10 cellular contexts compared by ENCODE assay signal in the genomic region with DNA sequence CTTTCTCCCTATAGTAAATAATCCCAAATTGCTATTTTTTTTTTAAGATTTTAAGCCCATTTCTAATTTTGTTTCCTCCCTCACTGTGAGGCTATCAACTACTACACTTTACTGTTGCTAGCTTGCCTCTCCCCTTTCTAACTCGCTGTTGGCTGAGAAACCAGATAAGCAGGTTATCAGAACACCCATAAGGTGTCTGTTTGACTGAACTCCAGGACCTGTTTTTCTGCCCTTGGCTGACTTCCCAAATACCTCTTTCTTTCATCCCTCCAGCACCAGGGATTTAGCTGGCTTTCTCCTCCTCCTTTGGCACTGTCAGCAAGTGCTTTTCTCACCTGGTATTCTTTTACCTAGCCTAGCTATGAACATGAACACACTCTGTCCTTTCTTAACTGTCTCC. TPM values are rescaled to one million over a fixed set of nuclear protein-coding genes. Genes with fewer than 3 reads are reported as not detected.
A peak's percentile ranks its signal among the peaks of the same experiment; 100 is the strongest.
DNase-seq lines count a peak whose midpoint lies in the region; ATAC-seq and TF ChIP-seq lines count a peak whose summit lies in the region.
"Had no signal": no experiment of that assay in that cellular context is flagged by ENCODE, and none has a peak within 500 bp of the region (broad histone marks: within the 10 kb centered on the region; RNA-seq: fewer than 3 reads in every experiment).

No MANE protein-coding gene starts in this region.

- DNase-seq in DMS 273 (lab: John Stamatoyannopoulos, UW; ENCODE audit: unreplicated experiment) (peak; percentile 24), DMS 273 treated with DMSO at 0.1 percent for 48 hours (lab: John Stamatoyannopoulos, UW) (no peak), RWPE1 (ENCODE audit: low spot score) (peak; percentile 68), left ventricle myocardium superior (no peak), stomach (peak; percentile 61), amygdala (lab: John Stamatoyannopoulos, UW) (no peak), GM10266 (ENCODE audit: extremely low spot score) (no peak)
- DNase-seq: activated CD4-positive, alpha-beta T cell treated with anti-CD3 and anti-CD28 coated beads for 36 hours; GDM1 had no signal

- H3K9me3 ChIP-seq in stomach: no peaks in the 10 kb centered on the region

- TF ChIP-seq EP300 in stomach (IDR thresholded peaks at IDR 0.05): no peak

- CTCF ChIA-PET in RWPE1 (lab: Yijun Ruan, JAX): interaction anchor here (0.6 to 1.2 kb wide), 2 partner anchors 12 to 208 kb away, joined by 3 to 4 read pairs; no protein-coding TSS in a partner anchor

- no peak for TF ChIP-seq POLR2A in stomach (IDR thresholded peaks at IDR 0.05)

- peaks cover 0 to 44% (median 17%) of the 10 kb centered on the region in 4 donors for H3K4me1 ChIP-seq in stomach

- intact Hi-C loops in left ventricle myocardium superior (cut with micrococcal nuclease) (no loop called here), stomach (cut with DNase I; ENCODE audit: low total_unique reads) (no loop called here)

- H3K4me3 ChIP-seq in stomach: no peak overlapping the region

- H3K36me3 ChIP-seq in stomach: no peaks in the 10 kb centered on the region

- WGBS in stomach, 5 donors: 21 to 43% (median 30%) methylated on average over 1 of the region's 1 CpG

- TF ChIP-seq CTCF in RWPE1 (conservative IDR thresholded peaks at IDR 0.05; ENCODE audit: low read depth) (no peak), stomach (IDR thresholded peaks at IDR 0.05) (no peak), GM10266 (IDR thresholded peaks at IDR 0.05; ENCODE audit: control insufficient read depth, insufficient read depth, low read depth, missing control alignments) (no peak)

- H3K27ac ChIP-seq in RWPE1 (no peak overlapping the region), stomach (no peak overlapping the region)

- H3K27me3 ChIP-seq in stomach: no peaks in the 10 kb centered on the region

- POLR2A ChIA-PET in RWPE1 (lab: Yijun Ruan, JAX; ENCODE audit: low non-redundant PET): interaction anchor here (0.9 to 1.8 kb wide), 2 partner anchors 8 to 11 kb away, joined by 3 to 5 read pairs; a partner anchor contains a TSS

- ATAC-seq in left ventricle myocardium superior: peak; percentile 84
- no peak for ATAC-seq in HG03045 (IDR thresholded peaks at IDR 0.05; ENCODE audit: unreplicated experiment)
- ATAC-seq: activated CD4-positive, alpha-beta T cell treated with anti-CD3 and anti-CD28 coated beads for 36 hours had no signal

RNA-seq across cellular contexts. Expression of a gene that starts 11.1 kb away (rescaled TPM):
- 202 TPM for total RNA-seq in left ventricle myocardium superior
- total RNA-seq in stomach: 10 to 100 TPM; 16.9 to 43.1 (median 22.3) TPM
- 10 to 100 TPM in 2 of 3 donors, 1 to 10 TPM in 1; 8.2 to 46.8 (median 32.1) TPM for polyA plus RNA-seq in stomach

RNA-seq across cellular contexts. Expression of a gene that starts 11.4 kb away (rescaled TPM):
- total RNA-seq in left ventricle myocardium superior (81.4 TPM), stomach (10 to 100 TPM; 11.4 to 93.4 (median 35.1) TPM)
- 10 to 100 TPM in 2 of 3 donors, 1 to 10 TPM in 1; 7.9 to 12.3 (median 11.5) TPM for polyA plus RNA-seq in stomach

Comparison
In these comparisons a context has a peak if more than half of its experiments do, and no peak if none do; other contexts are left out.
1. DNase-seq: peak in DMS 273 (single experiment), RWPE1 (single experiment) and stomach (single experiment); none in DMS 273 treated with DMSO at 0.1 percent for 48 hours (single experiment), left ventricle myocardium superior (single experiment), amygdala (0 of 56) and GM10266 (single experiment).